In the genomic region with DNA sequence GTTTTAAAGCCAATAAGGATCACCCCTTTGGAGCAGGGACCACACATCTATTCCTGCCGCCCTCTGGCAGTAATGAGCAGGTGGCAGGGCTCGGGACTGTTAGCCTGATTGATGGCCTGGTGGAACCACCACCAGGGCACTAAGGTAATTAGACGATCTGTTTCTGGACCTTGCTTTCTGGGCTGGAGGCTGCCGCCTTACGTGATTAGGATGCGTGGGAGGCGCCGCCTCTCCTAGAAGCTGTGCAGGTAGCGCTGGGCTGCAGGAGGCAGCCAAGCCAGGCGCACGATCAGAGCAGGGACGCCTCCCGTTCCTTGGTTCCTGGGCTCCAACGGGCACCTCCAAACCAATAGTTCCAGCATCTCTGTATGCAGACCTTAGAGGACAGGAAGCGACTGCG, we compare ENCODE assay signal across 14 cellular contexts.
DNase-seq lines count a peak whose midpoint lies in the region; ATAC-seq and TF ChIP-seq lines count a peak whose summit lies in the region.
"Had no signal": no experiment of that assay in that cellular context is flagged by ENCODE, and none has a peak within 500 bp of the region (broad histone marks: within the 10 kb centered on the region; RNA-seq: fewer than 3 reads in every experiment).

No MANE protein-coding gene starts in this region.

- H3K9me3 Mint-ChIP-seq in endodermal cell: no peaks in the 10 kb centered on the region
- H3K9me3 Mint-ChIP-seq: T-helper 1 cell treated with Interleukin-12 subunit alpha and Interleukin-12 subunit beta and Interleukin-4 antibody, amounts not matched to agents 30 μg/mL and 1 μg/mL, for 36 hours had no signal

- H3K36me3 Mint-ChIP-seq in endodermal cell (ENCODE audit: low read depth): no peaks in the 10 kb centered on the region

- ATAC-seq in GM19463 (IDR thresholded peaks at IDR 0.05; ENCODE audit: unreplicated experiment) (no peak), GM19455 (IDR thresholded peaks at IDR 0.05; ENCODE audit: unreplicated experiment) (no peak)

- H3K4me3 Mint-ChIP-seq in endodermal cell: peak overlapping the region; percentile 36
- H3K4me3 Mint-ChIP-seq: activated CD8-positive, alpha-beta T cell treated with anti-CD3 and anti-CD28 coated beads, Interleukin-2, amount 10 ng/mL, durations not matched to agents 7 days and 5 days; T-helper 1 cell treated with Interleukin-12 subunit alpha and Interleukin-12 subunit beta and Interleukin-4 antibody, amounts not matched to agents 30 μg/mL and 1 μg/mL, for 36 hours had no signal

- H2AFZ ChIP-seq in osteoblast (ENCODE audit: low read length): no peak overlapping the region

- no peak overlapping the region for H3K4me3 ChIP-seq in endodermal cell (ENCODE audit: low read length)
- H3K4me3 ChIP-seq in osteoblast (ENCODE audit: insufficient read depth, low read length): no peak overlapping the region

- DNase-seq in COLO668 (lab: John Stamatoyannopoulos, UW; ENCODE audit: unreplicated experiment) (peak; percentile 56), NCI-H1417 (lab: John Stamatoyannopoulos, UW) (peak in 2 of 3 experiments; percentile 88 to 96), endodermal cell (peak; percentile 54), osteoblast (ENCODE audit: insufficient read length, low spot score, missing footprints) (no peak), GM03348 (ENCODE audit: low spot score) (no peak), NCI-H2029 treated with DMSO at 0.1 percent for 48 hours (lab: John Stamatoyannopoulos, UW) (no peak)
- DNase-seq: activated naive CD4-positive, alpha-beta T cell treated with Interleukin-2 at 50 U/mL for 16 hours; EL had no signal

- TF ChIP-seq CTCF in endodermal cell (conservative IDR thresholded peaks at IDR 0.05) (no peak), osteoblast (IDR thresholded peaks at IDR 0.05; ENCODE audit: extremely low read depth, low read depth, low read length) (no peak)

- H3K4me2 ChIP-seq in osteoblast (ENCODE audit: insufficient read depth, low read length): peak overlapping the region; percentile 70

- H3K4me1 ChIP-seq in endodermal cell (ENCODE audit: control insufficient read depth, insufficient read depth, low read length) (no peaks in the 10 kb centered on the region), osteoblast (ENCODE audit: insufficient read depth, low read length) (peaks cover 25% of the 10 kb centered on the region)

- no peak overlapping the region for H3K9ac ChIP-seq in endodermal cell (ENCODE audit: extremely low read depth, low read length, poor library complexity, severe bottlenecking)

- H3K9me3 ChIP-seq in endodermal cell (ENCODE audit: control insufficient read depth, low read length) (no peaks in the 10 kb centered on the region), osteoblast (ENCODE audit: low read depth, low read length) (no peaks in the 10 kb centered on the region)

- H3K27ac ChIP-seq in endodermal cell (ENCODE audit: low read depth, low read length) (no peak overlapping the region), osteoblast (ENCODE audit: low read depth, low read length) (no peak overlapping the region)
- H3K27ac ChIP-seq: cardiac muscle cell, HL-60 had no signal

- H3K4me1 Mint-ChIP-seq in endodermal cell: peaks cover 20% of the 10 kb centered on the region

- H3K36me3 ChIP-seq in endodermal cell (ENCODE audit: control insufficient read depth, insufficient read depth, low read length) (peaks cover 9% of the 10 kb centered on the region), osteoblast (ENCODE audit: insufficient read depth, low read length) (no peaks in the 10 kb centered on the region)
- H3K36me3 ChIP-seq: cardiac muscle cell had no signal

- 94 to 97% methylated on average over 8 to 16 of the region's 16 CpGs for WGBS in endodermal cell (ENCODE audit: insufficient coverage in 1 of 2, insufficient read length in 1 of 2), 2 experiments

- H3K27ac Mint-ChIP-seq in endodermal cell: no peak overlapping the region
- H3K27ac Mint-ChIP-seq: activated CD8-positive, alpha-beta T cell treated with anti-CD3 and anti-CD28 coated beads, Interleukin-2, amount 10 ng/mL, durations not matched to agents 7 days and 5 days; T-helper 1 cell treated with Interleukin-12 subunit alpha and Interleukin-12 subunit beta and Interleukin-4 antibody, amounts not matched to agents 30 μg/mL and 1 μg/mL, for 36 hours had no signal

- H3K27me3 Mint-ChIP-seq in endodermal cell (ENCODE audit: insufficient read depth): peaks cover 35% of the 10 kb centered on the region

- H3K27me3 ChIP-seq in endodermal cell (ENCODE audit: control insufficient read depth, insufficient read depth, low read length, poor library complexity, severe bottlenecking) (peaks cover 5% of the 10 kb centered on the region), osteoblast (ENCODE audit: insufficient read depth, low read length) (peaks cover 6% of the 10 kb centered on the region)

- no peaks in the 10 kb centered on the region for H3K79me2 ChIP-seq in osteoblast (ENCODE audit: insufficient read depth, low read length)

- H4K20me1 ChIP-seq in osteoblast (ENCODE audit: insufficient read depth, low read length): no peaks in the 10 kb centered on the region

Comparison
In these comparisons a context has a peak if more than half of its experiments do, and no peak if none do; other contexts are left out.
1. DNase-seq: peak in COLO668 (single experiment), NCI-H1417 (2 of 3) and endodermal cell (single experiment); none in osteoblast (single experiment), GM03348 (single experiment) and NCI-H2029 treated with DMSO at 0.1 percent for 48 hours (single experiment).